Comparison of ENCODE assay signal across 23 cellular contexts in the genomic region with DNA sequence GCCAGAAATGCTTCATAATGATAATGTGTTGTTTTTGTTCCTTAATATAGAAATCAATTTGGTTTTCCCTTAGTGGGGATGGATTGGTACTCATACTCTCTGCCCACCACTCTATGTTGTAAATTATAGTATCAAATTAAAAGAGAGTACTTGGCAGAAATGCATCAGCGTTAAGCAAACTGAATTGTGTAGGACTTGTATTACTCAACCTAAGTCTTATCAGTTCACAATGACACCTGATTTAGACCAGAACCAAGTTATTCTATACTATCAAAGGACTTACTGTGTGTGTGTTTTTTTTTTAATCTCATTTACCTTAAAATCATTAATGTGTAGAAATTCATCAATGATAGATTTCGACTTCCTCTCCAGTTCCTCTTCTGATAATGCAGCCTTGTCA.
"Had no signal": no experiment of that assay in that cellular context is flagged by ENCODE, and none has a peak within 500 bp of the region (broad histone marks: within the 10 kb centered on the region; RNA-seq: fewer than 3 reads in every experiment).

No MANE protein-coding gene starts in this region.

- H3K4me3 ChIP-seq: PC-9, SJSA1 had no signal

- H3K27ac ChIP-seq: PC-9, SJSA1 had no signal

- H2AFZ ChIP-seq: PC-9 had no signal

- H3K4me2 ChIP-seq: PC-9 had no signal

- DNase-seq: activated CD4-positive, alpha-beta T cell treated with anti-CD3 and anti-CD28 coated beads, Interleukin-2, amount 10 ng/mL, durations not matched to agents 24 days and 14 days; activated CD4-positive, alpha-beta T cell treated with anti-CD3 and anti-CD28 coated beads, Interleukin-2, amount 50 U/mL, for 4 hours; activated CD8-positive, alpha-beta T cell treated with anti-CD3 and anti-CD28 coated beads for 36 hours; activated effector memory CD4-positive, alpha-beta T cell treated with anti-CD3 and anti-CD28 coated beads, Interleukin-2, amount 50 U/mL, for 16 hours; activated naive CD4-positive, alpha-beta T cell treated with Interleukin-2 at 50 U/mL for 16 hours; activated naive CD8-positive, alpha-beta T cell treated with anti-CD3 and anti-CD28 coated beads, Interleukin-2, amount 10 ng/mL, durations not matched to agents 7 days and 5 days; activated T-cell treated with anti-CD3 and anti-CD28 coated beads, Interleukin-2, amount 50 U/mL, for 1 hour; activated T-cell treated with anti-CD3 and anti-CD28 coated beads, Interleukin-2, amount 50 U/mL, for 72 hours; central memory CD4-positive, alpha-beta T cell; Kasumi-1; KG1; MM.1S; MV-4-11; NCI-H1092; NCI-H1436 treated with DMSO at 0.1 percent for 48 hours; NCI-H1694 treated with DMSO at 0.1 percent for 48 hours; NCI-H2029; NCI-H345; NCI-H524 treated with DMSO at 0.1 percent for 48 hours; PC-9; SHP77 treated with DMSO at 0.1 percent for 48 hours had no signal

- ATAC-seq: activated CD8-positive, alpha-beta T cell treated with anti-CD3 and anti-CD28 coated beads for 36 hours; activated T-cell treated with anti-CD3 and anti-CD28 coated beads, Interleukin-2, amount 50 U/mL, for 72 hours; activated T-helper 17 cell treated with anti-CD3 and anti-CD28 coated beads, Interleukin-2, amount 50 U/mL, for 72 hours had no signal

- H3K9me3 ChIP-seq: SJSA1 had no signal

- H3K27me3 ChIP-seq: SJSA1 had no signal
